10 cellular contexts compared by ENCODE assay signal in the genomic region with DNA sequence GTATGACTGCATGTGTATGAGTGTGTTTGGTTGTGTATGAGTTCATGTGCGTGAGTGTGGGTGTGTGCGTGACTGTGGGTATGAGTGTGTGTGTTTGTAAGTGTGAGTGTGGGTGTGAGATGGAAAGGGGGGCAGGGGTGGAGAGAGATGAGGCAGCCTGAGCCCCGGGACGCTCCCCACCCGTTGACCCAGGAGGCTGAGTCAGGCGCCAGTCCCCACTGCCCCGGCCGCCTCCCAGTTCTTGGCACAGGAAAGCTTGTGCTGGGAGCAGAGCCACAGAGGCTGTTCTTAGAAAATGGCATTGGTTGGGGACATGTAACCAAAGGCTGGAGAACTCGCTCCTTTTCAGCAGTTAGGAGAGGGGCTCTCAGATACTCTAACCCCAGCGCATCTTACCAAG. TPM values are rescaled to one million over a fixed set of nuclear protein-coding genes. Genes with fewer than 3 reads are reported as not detected.
A peak's percentile ranks its signal among the peaks of the same experiment; 100 is the strongest.
DNase-seq lines count a peak whose midpoint lies in the region; ATAC-seq and TF ChIP-seq lines count a peak whose summit lies in the region.
"Had no signal": no experiment of that assay in that cellular context is flagged by ENCODE, and none has a peak within 500 bp of the region (broad histone marks: within the 10 kb centered on the region; RNA-seq: fewer than 3 reads in every experiment).

No MANE protein-coding gene starts in this region.

- peaks cover 12% of the 10 kb centered on the region for H3K4me1 ChIP-seq in left ventricle myocardium inferior

- H3K27me3 Mint-ChIP-seq in activated CD4-positive, alpha-beta T cell treated with anti-CD3 and anti-CD28 coated beads for 36 hours, result no peaks in the 10 kb centered on the region
- H3K27me3 Mint-ChIP-seq in activated naive CD8-positive, alpha-beta T cell treated with anti-CD3 and anti-CD28 coated beads for 36 hours, result no peaks in the 10 kb centered on the region

- peaks cover 12% of the 10 kb centered on the region for H3K4me1 Mint-ChIP-seq in activated CD4-positive, alpha-beta T cell treated with anti-CD3 and anti-CD28 coated beads for 36 hours
- peaks cover 10% of the 10 kb centered on the region for H3K4me1 Mint-ChIP-seq in activated naive CD8-positive, alpha-beta T cell treated with anti-CD3 and anti-CD28 coated beads for 36 hours
- H3K4me1 Mint-ChIP-seq in stimulated activated effector memory CD8-positive, alpha-beta T cell treated with anti-CD3 and anti-CD28 coated beads, Interleukin-12 subunit alpha, Interleukin-12 subunit beta, amount 100 ng/mL, for 72 hours, result peaks cover 4% of the 10 kb centered on the region
- H3K4me1 Mint-ChIP-seq: nephron had no signal

- peaks cover 8% of the 10 kb centered on the region for H3K9me3 Mint-ChIP-seq in activated CD4-positive, alpha-beta T cell treated with anti-CD3 and anti-CD28 coated beads for 36 hours (ENCODE audit: low read depth)
- peaks cover 5% of the 10 kb centered on the region for H3K9me3 Mint-ChIP-seq in activated naive CD8-positive, alpha-beta T cell treated with anti-CD3 and anti-CD28 coated beads for 36 hours
- peaks cover 4% of the 10 kb centered on the region for H3K9me3 Mint-ChIP-seq in stimulated activated effector memory CD8-positive, alpha-beta T cell treated with anti-CD3 and anti-CD28 coated beads, Interleukin-12 subunit alpha, Interleukin-12 subunit beta, amount 100 ng/mL, for 72 hours

- H3K36me3 ChIP-seq in left ventricle myocardium inferior, result no peaks in the 10 kb centered on the region

- peak; percentile 30 for ATAC-seq in activated CD4-positive, alpha-beta T cell treated with anti-CD3 and anti-CD28 coated beads for 36 hours
- ATAC-seq in stimulated activated effector memory CD8-positive, alpha-beta T cell treated with anti-CD3 and anti-CD28 coated beads, Interleukin-12 subunit alpha, Interleukin-12 subunit beta, amount 100 ng/mL, for 72 hours, result peak; percentile 55

- intact Hi-C loops in activated CD4-positive, alpha-beta T cell treated with anti-CD3 and anti-CD28 coated beads for 36 hours (cut with DNase I, micrococcal nuclease), result no loop called here
- intact Hi-C loops in left ventricle myocardium inferior (cut with micrococcal nuclease), result loop anchor here (2.0 kb wide), 1 partner anchor 37 kb away; no protein-coding TSS in a partner anchor

- peaks cover 1% of the 10 kb centered on the region for H3K36me3 Mint-ChIP-seq in activated CD4-positive, alpha-beta T cell treated with anti-CD3 and anti-CD28 coated beads for 36 hours (ENCODE audit: low read depth)
- H3K36me3 Mint-ChIP-seq in activated naive CD8-positive, alpha-beta T cell treated with anti-CD3 and anti-CD28 coated beads for 36 hours, result peaks cover 1% of the 10 kb centered on the region
- no peaks in the 10 kb centered on the region for H3K36me3 Mint-ChIP-seq in stimulated activated effector memory CD8-positive, alpha-beta T cell treated with anti-CD3 and anti-CD28 coated beads, Interleukin-12 subunit alpha, Interleukin-12 subunit beta, amount 100 ng/mL, for 72 hours

- no peak overlapping the region for H3K27ac Mint-ChIP-seq in activated CD4-positive, alpha-beta T cell treated with anti-CD3 and anti-CD28 coated beads for 36 hours
- H3K27ac Mint-ChIP-seq in activated naive CD8-positive, alpha-beta T cell treated with anti-CD3 and anti-CD28 coated beads for 36 hours, result no peak overlapping the region
- H3K27ac Mint-ChIP-seq in stimulated activated effector memory CD8-positive, alpha-beta T cell treated with anti-CD3 and anti-CD28 coated beads, Interleukin-12 subunit alpha, Interleukin-12 subunit beta, amount 100 ng/mL, for 72 hours, result no peak overlapping the region
- H3K27ac Mint-ChIP-seq: nephron; T-helper 1 cell treated with Interleukin-12 subunit alpha and Interleukin-12 subunit beta and Interleukin-4 antibody, amounts not matched to agents 30 μg/mL and 1 μg/mL, for 36 hours had no signal

- no peak overlapping the region for H3K4me3 ChIP-seq in left ventricle myocardium inferior

- H3K9me3 ChIP-seq in left ventricle myocardium inferior (replicated peaks), result peaks cover 13% of the 10 kb centered on the region

- CTCF ChIA-PET in activated CD4-positive, alpha-beta T cell treated with anti-CD3 and anti-CD28 coated beads for 36 hours (lab: Charles Lee), result interaction anchor here (1.1 to 9.4 kb wide), 7 partner anchors 9 to 135 kb away, joined by 3 to 152 read pairs (median 16); no protein-coding TSS in a partner anchor

- peak overlapping the region; percentile 50 for H3K27ac ChIP-seq in left ventricle myocardium inferior (replicated peaks)

- H3K4me3 Mint-ChIP-seq in activated CD4-positive, alpha-beta T cell treated with anti-CD3 and anti-CD28 coated beads for 36 hours, result no peak overlapping the region
- no peak overlapping the region for H3K4me3 Mint-ChIP-seq in activated naive CD8-positive, alpha-beta T cell treated with anti-CD3 and anti-CD28 coated beads for 36 hours
- no peak overlapping the region for H3K4me3 Mint-ChIP-seq in stimulated activated effector memory CD8-positive, alpha-beta T cell treated with anti-CD3 and anti-CD28 coated beads, Interleukin-12 subunit alpha, Interleukin-12 subunit beta, amount 100 ng/mL, for 72 hours
- H3K4me3 Mint-ChIP-seq: nephron; T-helper 1 cell treated with Interleukin-12 subunit alpha and Interleukin-12 subunit beta and Interleukin-4 antibody, amounts not matched to agents 30 μg/mL and 1 μg/mL, for 36 hours had no signal

- DNase-seq in activated CD4-positive, alpha-beta T cell treated with anti-CD3 and anti-CD28 coated beads for 36 hours, result peak; percentile 48
- DNase-seq in activated CD4-positive, alpha-beta T cell treated with anti-CD3 and anti-CD28 coated beads, Interleukin-2, amount 50 U/mL, for 1 hour, result no peak
- DNase-seq in activated naive CD8-positive, alpha-beta T cell treated with anti-CD3 and anti-CD28 coated beads for 36 hours, result peak; percentile 23
- peak; percentile 60 for DNase-seq in left ventricle myocardium inferior
- no peak for DNase-seq in stimulated activated effector memory CD8-positive, alpha-beta T cell treated with anti-CD3 and anti-CD28 coated beads, Interleukin-12 subunit alpha, Interleukin-12 subunit beta, amount 100 ng/mL, for 72 hours (ENCODE audit: low spot score in 2 of 2)
- DNase-seq in NCI-H2029 treated with DMSO at 0.1 percent for 48 hours (lab: John Stamatoyannopoulos, UW), result no peak
- no peak for DNase-seq in GM10266 (ENCODE audit: extremely low spot score)
- DNase-seq in cerebellar nuclear complex (lab: John Stamatoyannopoulos, UW), result no peak

- no peak for TF ChIP-seq CTCF in left ventricle myocardium inferior (IDR thresholded peaks at IDR 0.05; ENCODE audit: borderline replicate concordance)
- no peak for TF ChIP-seq CTCF in GM10266 (IDR thresholded peaks at IDR 0.05; ENCODE audit: control insufficient read depth, insufficient read depth, low read depth, missing control alignments)

- no peaks in the 10 kb centered on the region for H3K27me3 ChIP-seq in left ventricle myocardium inferior (ENCODE audit: low read depth)

- POLR2A ChIA-PET in activated CD4-positive, alpha-beta T cell treated with anti-CD3 and anti-CD28 coated beads for 36 hours (lab: Charles Lee), result interaction anchor here (0.5 kb wide), 1 partner anchor 13 kb away, joined by 3 read pairs; no protein-coding TSS in a partner anchor

RNA-seq across cellular contexts. Expression of a gene that starts 27.8 kb away (rescaled TPM):
- total RNA-seq in activated CD4-positive, alpha-beta T cell treated with anti-CD3 and anti-CD28 coated beads for 36 hours, result 10 to 100 TPM; 51.4 to 70.4 TPM
- 10 to 100 TPM; 51.2 to 51.6 TPM for total RNA-seq in activated naive CD8-positive, alpha-beta T cell treated with anti-CD3 and anti-CD28 coated beads for 36 hours
- total RNA-seq in left ventricle myocardium inferior, result 39.5 TPM

Comparison
In these comparisons a context has a peak if more than half of its experiments do, and no peak if none do; other contexts are left out.
1. DNase-seq: peak in activated CD4-positive, alpha-beta T cell treated with anti-CD3 and anti-CD28 coated beads for 36 hours (single experiment), activated naive CD8-positive, alpha-beta T cell treated with anti-CD3 and anti-CD28 coated beads for 36 hours (single experiment) and left ventricle myocardium inferior (single experiment); none in activated CD4-positive, alpha-beta T cell treated with anti-CD3 and anti-CD28 coated beads, Interleukin-2, amount 50 U/mL, for 1 hour (single experiment), stimulated activated effector memory CD8-positive, alpha-beta T cell treated with anti-CD3 and anti-CD28 coated beads, Interleukin-12 subunit alpha, Interleukin-12 subunit beta, amount 100 ng/mL, for 72 hours (0 of 2), NCI-H2029 treated with DMSO at 0.1 percent for 48 hours (single experiment), GM10266 (single experiment) and cerebellar nuclear complex (0 of 2).